17 cellular contexts compared by ENCODE assay signal in the genomic region with DNA sequence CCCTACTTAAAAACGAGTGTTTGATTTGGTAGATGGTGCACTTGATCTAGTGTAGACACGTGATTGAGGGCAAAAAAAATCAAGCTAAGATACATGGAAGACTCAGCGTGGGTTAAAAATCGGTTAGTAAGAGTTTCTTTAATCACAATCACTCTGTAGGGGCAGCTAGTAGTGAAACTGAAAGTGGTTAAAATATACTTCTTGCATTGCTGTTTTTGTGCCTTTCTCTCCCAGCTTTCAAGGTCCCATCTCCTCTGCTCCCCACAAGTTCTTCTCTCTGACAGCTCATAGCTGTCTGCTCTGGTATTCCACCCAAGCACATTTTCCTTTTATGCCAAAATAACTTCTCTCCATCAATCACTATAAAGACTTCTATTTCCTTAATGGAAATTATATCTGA. TPM values are rescaled to one million over a fixed set of nuclear protein-coding genes. Genes with fewer than 3 reads are reported as not detected.
DNase-seq lines count a peak whose midpoint lies in the region; ATAC-seq and TF ChIP-seq lines count a peak whose summit lies in the region.
"Had no signal": no experiment of that assay in that cellular context is flagged by ENCODE, and none has a peak within 500 bp of the region (broad histone marks: within the 10 kb centered on the region; RNA-seq: fewer than 3 reads in every experiment).

No MANE protein-coding gene starts in this region.

- H3K79me1 ChIP-seq in mesenchymal stem cell (replicated peaks; ENCODE audit: low read length, poor library complexity, severe bottlenecking), result no peaks in the 10 kb centered on the region

- no peak overlapping the region for H3K18ac ChIP-seq in mesenchymal stem cell (ENCODE audit: low read depth in 1 of 2, low read length in 2 of 2)

- H3K14ac ChIP-seq in mesenchymal stem cell (ENCODE audit: low read length in 2 of 2), result no peak overlapping the region

- no peak overlapping the region for H2BK15ac ChIP-seq in mesenchymal stem cell (ENCODE audit: low read depth, poor library complexity, severe bottlenecking)

- no peak overlapping the region for H2BK12ac ChIP-seq in mesenchymal stem cell (ENCODE audit: low read length in 2 of 2)

- ATAC-seq in GM19452 (IDR thresholded peaks at IDR 0.05; ENCODE audit: unreplicated experiment) (no peak), GM21786 (IDR thresholded peaks at IDR 0.05; ENCODE audit: unreplicated experiment) (no peak)
- ATAC-seq: activated naive CD4-positive, alpha-beta T cell treated with anti-CD3 and anti-CD28 coated beads, Interleukin-2, amount 50 U/mL, for 72 hours had no signal

- H3K27ac ChIP-seq in AG04450 (ENCODE audit: low read depth, low read length) (no peak overlapping the region), mesenchymal stem cell (ENCODE audit: low read length, poor library complexity, severe bottlenecking) (no peak overlapping the region)
- H3K27ac ChIP-seq: neutrophil, sigmoid colon had no signal

- POLR2A ChIA-PET in AG04450 (lab: Yijun Ruan, JAX), result no interaction called here

- H4K8ac ChIP-seq in mesenchymal stem cell (ENCODE audit: low read length), result no peak overlapping the region

- no peak overlapping the region for H4K91ac ChIP-seq in mesenchymal stem cell (ENCODE audit: low read length)

- H3F3A ChIP-seq in Loucy (ENCODE audit: low read depth), result no peaks in the 10 kb centered on the region

- H3K4me1 ChIP-seq in Loucy (ENCODE audit: insufficient read depth, low read length, poor library complexity, severe bottlenecking), result peaks cover 7% of the 10 kb centered on the region
- H3K4me1 ChIP-seq in mesenchymal stem cell (ENCODE audit: control insufficient read depth, insufficient read depth, low read depth, low read length), result no peaks in the 10 kb centered on the region

- no peaks in the 10 kb centered on the region for H3K9me2 ChIP-seq in Loucy (replicated peaks; ENCODE audit: low read depth, low read length)

- peak overlapping the region; percentile 85 for H2AFZ ChIP-seq in Loucy (ENCODE audit: low read length)
- H2AFZ ChIP-seq in mesenchymal stem cell (ENCODE audit: low read depth, low read length), result no peak overlapping the region

- H3K27me3 ChIP-seq in AG04450 (ENCODE audit: control insufficient read depth, insufficient read depth, low read length) (no peaks in the 10 kb centered on the region), Loucy (ENCODE audit: insufficient read depth, low read length, poor library complexity, severe bottlenecking) (no peaks in the 10 kb centered on the region), mesenchymal stem cell (ENCODE audit: control insufficient read depth in 1 of 2, insufficient read depth in 1 of 2, low read length in 2 of 2) (no peaks in the 10 kb centered on the region)
- H3K27me3 ChIP-seq: MG63, neutrophil, sigmoid colon had no signal

- no peaks in the 10 kb centered on the region for H3K36me3 ChIP-seq in Loucy (ENCODE audit: insufficient read depth, low read length)
- H3K36me3 ChIP-seq in mesenchymal stem cell (ENCODE audit: control insufficient read depth in 1 of 2, insufficient read depth in 2 of 2, low read depth in 1 of 2, low read length in 2 of 2), result no peaks in the 10 kb centered on the region
- H3K36me3 ChIP-seq: MG63, neutrophil, sigmoid colon had no signal

- H3K79me2 ChIP-seq in Loucy (ENCODE audit: insufficient read depth, low read length), result no peaks in the 10 kb centered on the region

- 82% methylated on average over 3 of the region's 4 CpGs for WGBS in mesenchymal stem cell

- H3K4me2 ChIP-seq in Loucy (ENCODE audit: low read depth, low read length, poor library complexity, severe bottlenecking) (peak overlapping the region; percentile 59), mesenchymal stem cell (ENCODE audit: low read length, poor library complexity, severe bottlenecking) (no peak overlapping the region)

- no peak overlapping the region for H2BK5ac ChIP-seq in mesenchymal stem cell (ENCODE audit: low read depth, low read length, poor library complexity, severe bottlenecking)

- H3K4ac ChIP-seq in mesenchymal stem cell (ENCODE audit: low read depth in 1 of 2, low read length in 2 of 2), result no peak overlapping the region

- H4K20me1 ChIP-seq in Loucy (ENCODE audit: insufficient read depth, low read length, poor library complexity, severe bottlenecking), result no peaks in the 10 kb centered on the region

- DNase-seq in AG04450 (ENCODE audit: low read depth, low spot score) (no peak), amniotic epithelial cell (ENCODE audit: low read depth) (peak; percentile 10), mesenchymal stem cell (peak; percentile 32), HuH-7.5 (ENCODE audit: low spot score) (no peak), cortex of kidney (lab: John Stamatoyannopoulos, UW) (no peak)
- DNase-seq: CD4-positive, alpha-beta memory T cell; effector CD4-positive, alpha-beta T cell; mesendoderm; MG63; NCI-H2029 treated with DMSO at 0.1 percent for 48 hours; NCI-H524 treated with DMSO at 0.1 percent for 48 hours; sigmoid colon had no signal

- H2BK120ac ChIP-seq in mesenchymal stem cell (ENCODE audit: low read depth, low read length), result no peak overlapping the region

- no peak overlapping the region for H3K23ac ChIP-seq in mesenchymal stem cell (ENCODE audit: low read length in 2 of 2)

- H3K9me3 ChIP-seq in AG04450 (ENCODE audit: control insufficient read depth, insufficient read depth, low read length), result no peaks in the 10 kb centered on the region
- no peaks in the 10 kb centered on the region for H3K9me3 ChIP-seq in Loucy (ENCODE audit: insufficient read depth, low read depth, low read length)
- H3K9me3 ChIP-seq in mesenchymal stem cell (ENCODE audit: control insufficient read depth, low read length), result no peaks in the 10 kb centered on the region
- H3K9me3 ChIP-seq: MG63, neutrophil, sigmoid colon had no signal

- TF ChIP-seq CTCF in AG04450 (IDR thresholded peaks at IDR 0.05; ENCODE audit: low read depth, low read length) (no peak), Loucy (conservative IDR thresholded peaks at IDR 0.05; ENCODE audit: low read length) (no peak)

- H3K4me3 ChIP-seq in AG04450 (ENCODE audit: low read depth, low read length), result peak overlapping the region; percentile 20; the same call in 1 of the 2 replicates
- H3K4me3 ChIP-seq in Loucy (ENCODE audit: low read length, poor library complexity, severe bottlenecking), result no peak overlapping the region
- H3K4me3 ChIP-seq in mesenchymal stem cell (ENCODE audit: insufficient read depth in 1 of 2, low read depth in 1 of 2, low read length in 2 of 2), result no peak overlapping the region
- H3K4me3 ChIP-seq: MG63, sigmoid colon had no signal

- no peak overlapping the region for H2AK5ac ChIP-seq in mesenchymal stem cell (ENCODE audit: low read length, severe bottlenecking)

- CTCF ChIA-PET in AG04450 (lab: Charles Lee), result no interaction called here

- H3K9ac ChIP-seq in Loucy (ENCODE audit: low read depth, low read length, poor library complexity, severe bottlenecking) (peak overlapping the region; percentile 4), mesenchymal stem cell (ENCODE audit: low read length) (no peak overlapping the region)

RNA-seq across cellular contexts. Expression of a gene that starts 20.1 kb away (rescaled TPM):
- polyA plus RNA-seq in AG04450 (2011; rRNA removed), result not detected in 2 replicates
- not detected in 2 replicates for polyA minus RNA-seq in AG04450 (2011; rRNA and poly(A)+ RNA removed)
- not detected for polyA plus RNA-seq in mesenchymal stem cell (2013, experiment 1 of 2)
- not detected for polyA plus RNA-seq in mesenchymal stem cell (2013, experiment 2 of 2)
- polyA plus RNA-seq: CD4-positive, alpha-beta memory T cell; sigmoid colon had no signal

Comparison
In these comparisons a context has a peak if more than half of its experiments do, and no peak if none do; other contexts are left out.
1. DNase-seq: peak in amniotic epithelial cell (single experiment) and mesenchymal stem cell (single experiment); none in AG04450 (single experiment), HuH-7.5 (single experiment) and cortex of kidney (single experiment).